ENCODE assay signal across 1 cellular context in genomic region chr16:30535777-30536190, GRCh38.
A peak's percentile ranks its signal among the peaks of the same experiment; 100 is the strongest.
TF ChIP-seq lines count a peak whose summit lies in the region.

No MANE protein-coding gene starts in this region.

TF ChIP-seq in HepG2, 621 proteins besides CTCF, POLR2A, EP300 and RAD21 (continued from another document and continues in another):
- TF ChIP-seq ZNF691 (CRISPR knock-in tag; IDR thresholded peaks at IDR 0.05; ENCODE audit: borderline replicate concordance, low read depth), result peak; percentile 70; the same call in 1 of the 2 replicates
- TF ChIP-seq SMAD9 (CRISPR knock-in tag; IDR thresholded peaks at IDR 0.05), result no peak
- TF ChIP-seq ZNF891 (CRISPR knock-in tag; IDR thresholded peaks at IDR 0.05), result peak; percentile 82
- TF ChIP-seq ZNF775 (CRISPR knock-in tag; IDR thresholded peaks at IDR 0.05; ENCODE audit: borderline replicate concordance), result no peak; the same call in 1 of the 2 replicates
- TF ChIP-seq, protein P1, sequence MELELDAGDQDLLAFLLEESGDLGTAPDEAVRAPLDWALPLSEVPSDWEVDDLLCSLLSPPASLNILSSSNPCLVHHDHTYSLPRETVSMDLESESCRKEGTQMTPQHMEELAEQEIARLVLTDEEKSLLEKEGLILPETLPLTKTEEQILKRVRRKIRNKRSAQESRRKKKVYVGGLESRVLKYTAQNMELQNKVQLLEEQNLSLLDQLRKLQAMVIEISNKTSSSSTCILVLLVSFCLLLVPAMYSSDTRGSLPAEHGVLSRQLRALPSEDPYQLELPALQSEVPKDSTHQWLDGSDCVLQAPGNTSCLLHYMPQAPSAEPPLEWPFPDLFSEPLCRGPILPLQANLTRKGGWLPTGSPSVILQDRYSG (CRISPR knock-in tag; IDR thresholded peaks at IDR 0.05), result no peak
- 0 out of 2 replicates have a peak, but pooled peaks have one; percentile 33 for TF ChIP-seq KMT2B (CRISPR knock-in tag; IDR thresholded peaks at IDR 0.05)
- TF ChIP-seq U2AF1 (optimal IDR thresholded peaks at IDR 0.05; ENCODE audit: low read depth, low read length), result no peak
- TF ChIP-seq RELA (CRISPR knock-in tag; IDR thresholded peaks at IDR 0.05), result no peak
- TF ChIP-seq ZNF24 (IDR thresholded peaks at IDR 0.05), result no peak
- TF ChIP-seq ZNF549 (CRISPR knock-in tag; IDR thresholded peaks at IDR 0.05), result no peak
- no peak for TF ChIP-seq FOXK1 (CRISPR knock-in tag; IDR thresholded peaks at IDR 0.05; ENCODE audit: borderline replicate concordance, low read depth)
- TF ChIP-seq PREB (CRISPR knock-in tag; IDR thresholded peaks at IDR 0.05), result no peak
- TF ChIP-seq RFX1 (IDR thresholded peaks at IDR 0.05), result no peak
- peak; percentile 46; the same call in 1 of the 2 replicates for TF ChIP-seq ZNF609 (CRISPR knock-in tag; IDR thresholded peaks at IDR 0.05; ENCODE audit: borderline replicate concordance)
- TF ChIP-seq NR2C2 (CRISPR knock-in tag; IDR thresholded peaks at IDR 0.05; ENCODE audit: borderline replicate concordance), result no peak
- no peak for TF ChIP-seq RNF219 (CRISPR knock-in tag; IDR thresholded peaks at IDR 0.05)
- peak; percentile 71 for TF ChIP-seq ELF3 (CRISPR knock-in tag; IDR thresholded peaks at IDR 0.05)
- TF ChIP-seq ZMAT5 (CRISPR knock-in tag; IDR thresholded peaks at IDR 0.05; ENCODE audit: borderline replicate concordance, low read depth), result no peak
- no peak for TF ChIP-seq NPAS2 (CRISPR knock-in tag; IDR thresholded peaks at IDR 0.05; ENCODE audit: borderline replicate concordance)
- TF ChIP-seq ZNF83 (CRISPR knock-in tag; IDR thresholded peaks at IDR 0.05; ENCODE audit: borderline replicate concordance), result no peak
- no peak for TF ChIP-seq SP2 (CRISPR knock-in tag; IDR thresholded peaks at IDR 0.05)
- TF ChIP-seq, protein P2, sequence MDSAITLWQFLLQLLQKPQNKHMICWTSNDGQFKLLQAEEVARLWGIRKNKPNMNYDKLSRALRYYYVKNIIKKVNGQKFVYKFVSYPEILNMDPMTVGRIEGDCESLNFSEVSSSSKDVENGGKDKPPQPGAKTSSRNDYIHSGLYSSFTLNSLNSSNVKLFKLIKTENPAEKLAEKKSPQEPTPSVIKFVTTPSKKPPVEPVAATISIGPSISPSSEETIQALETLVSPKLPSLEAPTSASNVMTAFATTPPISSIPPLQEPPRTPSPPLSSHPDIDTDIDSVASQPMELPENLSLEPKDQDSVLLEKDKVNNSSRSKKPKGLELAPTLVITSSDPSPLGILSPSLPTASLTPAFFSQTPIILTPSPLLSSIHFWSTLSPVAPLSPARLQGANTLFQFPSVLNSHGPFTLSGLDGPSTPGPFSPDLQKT (CRISPR knock-in tag; IDR thresholded peaks at IDR 0.05; ENCODE audit: borderline replicate concordance), result no peak
- no peak for TF ChIP-seq NR2F1 (CRISPR knock-in tag; IDR thresholded peaks at IDR 0.05)
- TF ChIP-seq, protein P3, sequence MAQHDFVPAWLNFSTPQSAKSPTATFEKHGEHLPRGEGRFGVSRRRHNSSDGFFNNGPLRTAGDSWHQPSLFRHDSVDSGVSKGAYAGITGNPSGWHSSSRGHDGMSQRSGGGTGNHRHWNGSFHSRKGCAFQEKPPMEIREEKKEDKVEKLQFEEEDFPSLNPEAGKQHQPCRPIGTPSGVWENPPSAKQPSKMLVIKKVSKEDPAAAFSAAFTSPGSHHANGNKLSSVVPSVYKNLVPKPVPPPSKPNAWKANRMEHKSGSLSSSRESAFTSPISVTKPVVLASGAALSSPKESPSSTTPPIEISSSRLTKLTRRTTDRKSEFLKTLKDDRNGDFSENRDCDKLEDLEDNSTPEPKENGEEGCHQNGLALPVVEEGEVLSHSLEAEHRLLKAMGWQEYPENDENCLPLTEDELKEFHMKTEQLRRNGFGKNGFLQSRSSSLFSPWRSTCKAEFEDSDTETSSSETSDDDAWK (CRISPR knock-in tag; IDR thresholded peaks at IDR 0.05), result no peak
- TF ChIP-seq DBP (CRISPR knock-in tag; IDR thresholded peaks at IDR 0.05; ENCODE audit: not compliant biosample characterization), result no peak
- TF ChIP-seq ZNF792 (CRISPR knock-in tag; IDR thresholded peaks at IDR 0.05), result peak; percentile 87; the same call in 1 of the 2 replicates
- no peak for TF ChIP-seq MLLT10 (CRISPR knock-in tag; IDR thresholded peaks at IDR 0.05)
- no peak for TF ChIP-seq CSRNP2 (CRISPR knock-in tag; conservative IDR thresholded peaks at IDR 0.05; ENCODE audit: low read depth)
- no peak for TF ChIP-seq ZNF235 (CRISPR knock-in tag; IDR thresholded peaks at IDR 0.05; ENCODE audit: borderline replicate concordance)
- TF ChIP-seq ZNF749 (CRISPR knock-in tag; IDR thresholded peaks at IDR 0.05; ENCODE audit: borderline replicate concordance), result no peak
- TF ChIP-seq SRSF4 (IDR thresholded peaks at IDR 0.05; ENCODE audit: low read depth, low read length, poor library complexity, severe bottlenecking), result no peak
- TF ChIP-seq ZNF629 (CRISPR knock-in tag; conservative IDR thresholded peaks at IDR 0.05), result no peak
- TF ChIP-seq MBNL3 (CRISPR knock-in tag; conservative IDR thresholded peaks at IDR 0.05), result no peak
- TF ChIP-seq ZSCAN29 (CRISPR knock-in tag; conservative IDR thresholded peaks at IDR 0.05), result peak; percentile 57
- no peak for TF ChIP-seq IRF1 (CRISPR knock-in tag; IDR thresholded peaks at IDR 0.05; ENCODE audit: low read depth)
- TF ChIP-seq KLF11 (CRISPR knock-in tag; IDR thresholded peaks at IDR 0.05), result no peak
- TF ChIP-seq XRCC5 (optimal IDR thresholded peaks at IDR 0.05; ENCODE audit: low read length), result no peak
- TF ChIP-seq SNAPC2 (CRISPR knock-in tag; IDR thresholded peaks at IDR 0.05), result no peak
- peak; percentile 73; the same call in 1 of the 2 replicates for TF ChIP-seq ZNF124 (CRISPR knock-in tag; IDR thresholded peaks at IDR 0.05)
- TF ChIP-seq HMGA1 (CRISPR knock-in tag; conservative IDR thresholded peaks at IDR 0.05), result no peak
- no peak for TF ChIP-seq ATF6 (CRISPR knock-in tag; conservative IDR thresholded peaks at IDR 0.05)
- TF ChIP-seq NR2F2 (IDR thresholded peaks at IDR 0.05; ENCODE audit: borderline replicate concordance, low read depth), result no peak
- no peak for TF ChIP-seq FOXA1 (IDR thresholded peaks at IDR 0.05)
- no peak for TF ChIP-seq FOXA1 (CRISPR knock-in tag; IDR thresholded peaks at IDR 0.05)
- no peak for TF ChIP-seq CC2D1A (CRISPR knock-in tag; IDR thresholded peaks at IDR 0.05)
- TF ChIP-seq, protein P4, sequence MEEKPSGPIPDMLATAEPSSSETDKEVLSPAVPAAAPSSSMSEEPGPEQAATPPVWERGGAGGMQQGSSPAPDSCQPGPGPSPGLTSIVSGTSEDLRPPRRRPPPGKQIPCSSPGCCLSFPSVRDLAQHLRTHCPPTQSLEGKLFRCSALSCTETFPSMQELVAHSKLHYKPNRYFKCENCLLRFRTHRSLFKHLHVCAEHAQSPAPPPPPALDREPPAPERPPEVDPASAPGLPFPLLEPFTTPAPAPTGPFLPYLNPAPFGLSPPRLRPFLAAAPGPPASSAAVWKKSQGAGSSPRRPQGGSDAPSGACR (CRISPR knock-in tag; IDR thresholded peaks at IDR 0.05), result no peak
